11 cellular contexts compared by ENCODE assay signal in genomic region chr3:177904661-177905060, GRCh38.
DNase-seq lines count a peak whose midpoint lies in the region; ATAC-seq and TF ChIP-seq lines count a peak whose summit lies in the region.
"Had no signal": no experiment of that assay in that cellular context is flagged by ENCODE, and none has a peak within 500 bp of the region (broad histone marks: within the 10 kb centered on the region; RNA-seq: fewer than 3 reads in every experiment).

No MANE protein-coding gene starts in this region.

- no peaks in the 10 kb centered on the region for H3K9me2 ChIP-seq in GM23248 (ENCODE audit: insufficient read depth)

- H4K20me1 ChIP-seq in GM23248 (ENCODE audit: insufficient read depth) = no peaks in the 10 kb centered on the region
- no peaks in the 10 kb centered on the region for H4K20me1 ChIP-seq in smooth muscle cell (ENCODE audit: low read depth)

- H3K4me3 ChIP-seq in GM23248 = peak overlapping the region; percentile 12
- H3K4me3 ChIP-seq in smooth muscle cell = no peak overlapping the region

- no peaks in the 10 kb centered on the region for H3K9me3 ChIP-seq in GM23248 (ENCODE audit: low read depth)
- peaks cover 6% of the 10 kb centered on the region for H3K9me3 ChIP-seq in smooth muscle cell (replicated peaks; ENCODE audit: low read depth)

- DNase-seq in GM23248 (peak; percentile 49), glomerular visceral epithelial cell (ENCODE audit: extremely low spot score) (peak; percentile 58), smooth muscle cell (lab: John Stamatoyannopoulos, UW; ENCODE audit: unreplicated experiment) (no peak), GM19240 (ENCODE audit: insufficient read length, low spot score) (no peak), HuH-7.5 (ENCODE audit: low spot score) (no peak)
- DNase-seq in stimulated activated CD4-positive, alpha-beta T cell treated with anti-CD3 and anti-CD28 coated beads, Interleukin-2, amount 100 ng/mL, for 48 hours = no peak
- DNase-seq: activated T-cell treated with anti-CD3 and anti-CD28 coated beads, Interleukin-2, amount 50 U/mL, for 48 hours; NCI-H1092; NCI-H526 treated with DMSO at 0.1 percent for 48 hours had no signal

- no peaks in the 10 kb centered on the region for H3K79me2 ChIP-seq in GM23248 (ENCODE audit: insufficient read depth)
- no peaks in the 10 kb centered on the region for H3K79me2 ChIP-seq in smooth muscle cell (ENCODE audit: low read depth)

- in situ Hi-C loops in GM23248 (cut with MboI) = no loop called here

- H3K4me1 ChIP-seq in GM23248 (ENCODE audit: insufficient read depth) (peaks cover 39% of the 10 kb centered on the region), smooth muscle cell (ENCODE audit: low read depth) (peaks cover 23% of the 10 kb centered on the region)

- no peak for ATAC-seq in HG03135 (IDR thresholded peaks at IDR 0.05; ENCODE audit: unreplicated experiment)

- H3K36me3 ChIP-seq in GM23248 (ENCODE audit: low read depth) (no peaks in the 10 kb centered on the region), smooth muscle cell (ENCODE audit: low read depth) (no peaks in the 10 kb centered on the region)

- H3K27ac ChIP-seq in GM23248 = peak overlapping the region; percentile 75
- peak overlapping the region; percentile 74 for H3K27ac ChIP-seq in angular gyrus (ENCODE audit: low read depth, low read length)
- peak overlapping the region; percentile 83 for H3K27ac ChIP-seq in smooth muscle cell (ENCODE audit: low read depth)

- H3F3A ChIP-seq in GM23248 (ENCODE audit: insufficient read depth) = peaks cover 40% of the 10 kb centered on the region
- peaks cover 7% of the 10 kb centered on the region for H3F3A ChIP-seq in smooth muscle cell (ENCODE audit: low read depth)

- H2AFZ ChIP-seq in GM23248 (peak overlapping the region; percentile 11; the same call in 1 of the 2 replicates), smooth muscle cell (ENCODE audit: low read depth) (no peak overlapping the region)

- no peak for TF ChIP-seq CTCF in smooth muscle cell (IDR thresholded peaks at IDR 0.05; ENCODE audit: borderline replicate concordance, insufficient read depth, poor library complexity, severe bottlenecking)

- H3K9ac ChIP-seq in GM23248 (peak overlapping the region; percentile 50), smooth muscle cell (ENCODE audit: low read depth) (peak overlapping the region; percentile 27)

- peak overlapping the region; percentile 87 for H3K4me2 ChIP-seq in GM23248 (ENCODE audit: unreplicated experiment)
- H3K4me2 ChIP-seq in smooth muscle cell = peak overlapping the region; percentile 73

- H3K27me3 ChIP-seq in GM23248 (replicated peaks; ENCODE audit: insufficient read depth) (no peaks in the 10 kb centered on the region), smooth muscle cell (ENCODE audit: low read depth) (no peaks in the 10 kb centered on the region)

Comparison
In these comparisons a context has a peak if more than half of its experiments do, and no peak if none do; other contexts are left out.
1. DNase-seq: peak in GM23248 (single experiment) and glomerular visceral epithelial cell (single experiment); none in smooth muscle cell (single experiment), stimulated activated CD4-positive, alpha-beta T cell treated with anti-CD3 and anti-CD28 coated beads, Interleukin-2, amount 100 ng/mL, for 48 hours (0 of 2), GM19240 (single experiment) and HuH-7.5 (single experiment).
2. Peak in every context shown above with its lines, with median percentiles within 50 percentile points of each other: H3K27ac ChIP-seq.